ENCODE assay signal across 15 cellular contexts in genomic region chr19:36719687-36720556, GRCh38. TPM values are rescaled to one million over a fixed set of nuclear protein-coding genes. Genes with fewer than 3 reads are reported as not detected.
DNase-seq lines count a peak whose midpoint lies in the region; ATAC-seq, FAIRE-seq and TF ChIP-seq lines count a peak whose summit lies in the region.
"Had no signal": no experiment of that assay in that cellular context is flagged by ENCODE, and none has a peak within 500 bp of the region (broad histone marks: within the 10 kb centered on the region; RNA-seq: fewer than 3 reads in every experiment).

No MANE protein-coding gene starts in this region.

- TF ChIP-seq RAD21 in A549 (conservative IDR thresholded peaks at IDR 0.05 in 1 of 2, IDR thresholded peaks at IDR 0.05 in 1 of 2), result no peak

- no peak for ATAC-seq in A549
- ATAC-seq in foreskin keratinocyte, result no peak
- ATAC-seq in GM18909 (IDR thresholded peaks at IDR 0.05; ENCODE audit: poor library complexity, unreplicated experiment), result no peak
- no peak for ATAC-seq in HG03469 (IDR thresholded peaks at IDR 0.05; ENCODE audit: unreplicated experiment)
- ATAC-seq in HG03139 (IDR thresholded peaks at IDR 0.05; ENCODE audit: unreplicated experiment), result no peak

- H3K4me3 ChIP-seq in A549, result no peak overlapping the region
- H3K4me3 ChIP-seq: SK-N-MC, stomach had no signal

- peak in 1 of 2 experiments; percentile 59 for DNase-seq in A549 (ENCODE audit: low read depth in 1 of 2, low spot score in 1 of 2)
- DNase-seq in ELF-1 (ENCODE audit: low read depth, low spot score), result peak; percentile 2
- peak; percentile 31 for DNase-seq in amniotic epithelial cell (ENCODE audit: low read depth)
- DNase-seq in foreskin keratinocyte, result peak; percentile 4 to 25
- no peak for DNase-seq in G401 (ENCODE audit: low spot score)
- DNase-seq: aorta, BE2C, KG1, NCI-H2081, retina, stomach had no signal

- no peak overlapping the region for H3K4me2 ChIP-seq in A549

- no peaks in the 10 kb centered on the region for H3K4me1 ChIP-seq in A549
- H3K4me1 ChIP-seq in foreskin keratinocyte, result no peaks in the 10 kb centered on the region
- H3K4me1 ChIP-seq: BE2C, stomach had no signal

- CTCF ChIA-PET in A549 (lab: Yijun Ruan, JAX), result no interaction called here

- peaks cover 100% of the 10 kb centered on the region for H3K9me3 ChIP-seq in A549

- in situ Hi-C loops in G401 (cut with HindIII; ENCODE audit: low sequenced_read_pairs), result no loop called here

- WGBS in A549 (ENCODE audit: missing lambda C conversion rate), result 92% methylated on average over 10 of the region's 10 CpGs

- POLR2A ChIA-PET in A549 (lab: Yijun Ruan, JAX), result no interaction called here

- TF ChIP-seq EP300 in A549 (IDR thresholded peaks at IDR 0.05), result no peak

- TF ChIP-seq CTCF in A549 (IDR thresholded peaks at IDR 0.05) (no peak), foreskin keratinocyte (conservative IDR thresholded peaks at IDR 0.05) (no peak)

- peak; percentile 97 for FAIRE-seq in A549 (lab: Jason Lieb, UNC)

- H3K27me3 ChIP-seq in foreskin keratinocyte, result no peaks in the 10 kb centered on the region
- H3K27me3 ChIP-seq: BE2C, stomach had no signal

- H3K27ac ChIP-seq in A549 (no peak overlapping the region), foreskin keratinocyte (no peak overlapping the region)
- H3K27ac ChIP-seq: SK-N-MC, stomach had no signal

- no peak for TF ChIP-seq POLR2A in A549 (IDR thresholded peaks at IDR 0.05; ENCODE audit: low read length)

TF ChIP-seq in A549, 52 proteins besides CTCF, POLR2A, EP300 and RAD21:
- no peak for TF ChIP-seq EHMT2 (IDR thresholded peaks at IDR 0.05; ENCODE audit: low read depth)
- 0 out of 2 replicates have a peak, but pooled peaks have one; percentile 5 for TF ChIP-seq TFCP2L1 (CRISPR knock-in tag; IDR thresholded peaks at IDR 0.05)
- TF ChIP-seq, protein P1, sequence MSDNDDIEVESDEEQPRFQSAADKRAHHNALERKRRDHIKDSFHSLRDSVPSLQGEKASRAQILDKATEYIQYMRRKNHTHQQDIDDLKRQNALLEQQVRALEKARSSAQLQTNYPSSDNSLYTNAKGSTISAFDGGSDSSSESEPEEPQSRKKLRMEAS (IDR thresholded peaks at IDR 0.05), result peak; percentile 9; the same call in 1 of the 2 replicates
- TF ChIP-seq ZSCAN20 (CRISPR knock-in tag; IDR thresholded peaks at IDR 0.05), result no peak
- TF ChIP-seq ZNF302 (CRISPR knock-in tag; IDR thresholded peaks at IDR 0.05), result no peak
- TF ChIP-seq JUNB (IDR thresholded peaks at IDR 0.05), result no peak
- no peak for TF ChIP-seq HEYL (CRISPR knock-in tag; IDR thresholded peaks at IDR 0.05)
- no peak for TF ChIP-seq ESRRA (IDR thresholded peaks at IDR 0.05; ENCODE audit: borderline replicate concordance, low read length)
- TF ChIP-seq POLR2AphosphoS2 (conservative IDR thresholded peaks at IDR 0.05; ENCODE audit: low read length), result no peak
- 0 out of 5 replicates have a peak, but pooled peaks of 1 of the 2 experiments have one; percentile 21 for TF ChIP-seq JUN (IDR thresholded peaks at IDR 0.05)
- no peak for TF ChIP-seq ELK1 (IDR thresholded peaks at IDR 0.05; ENCODE audit: low read depth, low read length)
- TF ChIP-seq FOSB (CRISPR knock-in tag; IDR thresholded peaks at IDR 0.05), result no peak
- no peak for TF ChIP-seq HOXB13 (CRISPR knock-in tag; IDR thresholded peaks at IDR 0.05; ENCODE audit: low read depth)
- TF ChIP-seq, protein P2, sequence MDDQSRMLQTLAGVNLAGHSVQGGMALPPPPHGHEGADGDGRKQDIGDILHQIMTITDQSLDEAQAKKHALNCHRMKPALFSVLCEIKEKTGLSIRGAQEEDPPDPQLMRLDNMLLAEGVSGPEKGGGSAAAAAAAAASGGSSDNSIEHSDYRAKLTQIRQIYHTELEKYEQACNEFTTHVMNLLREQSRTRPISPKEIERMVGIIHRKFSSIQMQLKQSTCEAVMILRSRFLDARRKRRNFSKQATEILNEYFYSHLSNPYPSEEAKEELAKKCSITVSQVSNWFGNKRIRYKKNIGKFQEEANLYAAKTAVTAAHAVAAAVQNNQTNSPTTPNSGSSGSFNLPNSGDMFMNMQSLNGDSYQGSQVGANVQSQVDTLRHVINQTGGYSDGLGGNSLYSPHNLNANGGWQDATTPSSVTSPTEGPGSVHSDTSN (IDR thresholded peaks at IDR 0.05), result no peak
- TF ChIP-seq RFX5 (IDR thresholded peaks at IDR 0.05), result no peak
- TF ChIP-seq, protein P3, sequence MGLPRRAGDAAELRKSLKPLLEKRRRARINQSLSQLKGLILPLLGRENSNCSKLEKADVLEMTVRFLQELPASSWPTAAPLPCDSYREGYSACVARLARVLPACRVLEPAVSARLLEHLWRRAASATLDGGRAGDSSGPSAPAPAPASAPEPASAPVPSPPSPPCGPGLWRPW (IDR thresholded peaks at IDR 0.05), result peak; percentile 75; the same call in 1 of the 2 replicates
- TF ChIP-seq GATA3 (IDR thresholded peaks at IDR 0.05; ENCODE audit: borderline replicate concordance), result peak; percentile 82; the same call in 1 of the 2 replicates
- TF ChIP-seq ZFP36 (IDR thresholded peaks at IDR 0.05; ENCODE audit: borderline replicate concordance, partially characterized antibody), result no peak

RNA-seq across cellular contexts. Expression of gene ZNF567, which starts 32.5 kb away (rescaled TPM):
- polyA plus RNA-seq in A549 (2011; rRNA removed), result 16.3 and 19.0 TPM in 2 replicates
- 3.6 and 3.7 TPM in 2 replicates for polyA plus RNA-seq in A549 (2012; cell fraction: cytosol; rRNA removed)
- 2.3 and 4.1 TPM in 2 replicates for polyA plus RNA-seq in A549 (2012; cell fraction: nucleus; rRNA removed)
- 7.9 to 8.9 TPM (median 8.7 TPM) in 3 replicates for polyA plus RNA-seq in A549 (2017; fragmentation: RNase III; extraction: RNeasy Plus Mini Kit Qiagen cat#74134 plus additional on column Dnase treatment)
- polyA minus RNA-seq in A549 (2011; rRNA and poly(A)+ RNA removed), result 7.3 and 7.5 TPM in 2 replicates
- total RNA-seq in foreskin keratinocyte, result 6.1 and 6.8 TPM in 2 replicates
- polyA plus RNA-seq in foreskin keratinocyte, result 3.1 and 3.5 TPM in 2 replicates
- 5.9 and 8.7 TPM in 2 replicates for total RNA-seq in G401 (2014; rRNA removed; shearing (Covaris generic))

RNA-seq across cellular contexts. Expression of gene ZNF850, which starts 52.7 kb away (rescaled TPM):
- 1.8 and 3.1 TPM in 2 replicates for polyA plus RNA-seq in A549 (2011; rRNA removed)
- polyA plus RNA-seq in A549 (2012; cell fraction: cytosol; rRNA removed), result 0.49 and 0.59 TPM in 2 replicates
- polyA plus RNA-seq in A549 (2012; cell fraction: nucleus; rRNA removed), result 0.71 and 0.90 TPM in 2 replicates
- 1.3 to 1.9 TPM (median 1.5 TPM) in 3 replicates for polyA plus RNA-seq in A549 (2017; fragmentation: RNase III; extraction: RNeasy Plus Mini Kit Qiagen cat#74134 plus additional on column Dnase treatment)
- 3.3 and 8.5 TPM in 2 replicates for polyA minus RNA-seq in A549 (2011; rRNA and poly(A)+ RNA removed)
- total RNA-seq in foreskin keratinocyte, result 2.1 and 2.2 TPM in 2 replicates
- 0.20 and 0.31 TPM in 2 replicates for polyA plus RNA-seq in foreskin keratinocyte
- 2.6 and 3.8 TPM in 2 replicates for total RNA-seq in G401 (2014; rRNA removed; shearing (Covaris generic))

RNA-seq across cellular contexts. Expression of gene ZNF461, which starts 53.3 kb away (rescaled TPM):
- polyA plus RNA-seq in A549 (2011; rRNA removed) (12.0 and 14.7 TPM in 2 replicates), A549 (2017; fragmentation: RNase III; extraction: RNeasy Plus Mini Kit Qiagen cat#74134 plus additional on column Dnase treatment) (11.1 to 12.4 TPM (median 11.2 TPM) in 3 replicates), foreskin keratinocyte (1.0 and 1.1 TPM in 2 replicates)
- polyA plus RNA-seq in A549 (2012; cell fraction: cytosol; rRNA removed), result 2.5 and 2.6 TPM in 2 replicates
- 4.2 and 7.4 TPM in 2 replicates for polyA plus RNA-seq in A549 (2012; cell fraction: nucleus; rRNA removed)
- 5.9 and 12.5 TPM in 2 replicates for polyA minus RNA-seq in A549 (2011; rRNA and poly(A)+ RNA removed)
- total RNA-seq in foreskin keratinocyte, result 3.4 and 3.6 TPM in 2 replicates
- 0.62 and 8.3 TPM in 2 replicates for total RNA-seq in G401 (2014; rRNA removed; shearing (Covaris generic))
